Comparison of ENCODE assay signal across 27 cellular contexts in the genomic region with DNA sequence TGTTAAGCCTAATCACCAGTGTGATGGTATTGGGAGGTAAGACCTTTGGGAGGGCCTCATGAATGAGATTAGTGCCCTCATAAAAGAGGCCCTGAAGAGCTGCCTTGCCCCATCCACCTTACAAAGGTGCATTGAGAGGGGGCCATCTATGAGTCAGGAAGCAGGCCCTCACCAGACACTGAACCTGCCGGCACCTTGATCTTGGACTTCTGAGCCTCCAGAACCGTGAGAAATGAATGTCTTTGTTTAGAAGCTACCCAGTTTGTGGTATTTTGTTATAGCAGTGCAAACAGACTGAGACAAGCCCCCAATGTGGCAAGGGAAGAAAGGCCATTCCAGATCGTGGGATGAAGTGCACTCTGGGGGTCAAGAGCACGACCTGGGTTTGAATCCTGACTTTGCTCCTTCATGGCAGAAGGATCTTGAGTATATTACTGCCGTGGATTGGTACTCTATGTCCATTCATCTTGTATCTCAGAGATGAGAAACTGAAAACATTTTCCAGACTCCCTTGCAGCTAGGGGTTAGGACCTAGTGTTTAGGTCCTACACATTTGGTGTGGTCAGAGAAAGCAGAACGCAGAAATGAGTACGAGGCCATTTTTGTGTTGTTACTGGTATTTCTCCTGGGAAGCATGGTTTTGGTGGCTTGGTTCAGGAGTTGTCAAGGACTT.
"Had no signal": no experiment of that assay in that cellular context is flagged by ENCODE, and none has a peak within 500 bp of the region (broad histone marks: within the 10 kb centered on the region; RNA-seq: fewer than 3 reads in every experiment).

No MANE protein-coding gene starts in this region.

- DNase-seq: stimulated activated CD4-positive, alpha-beta T cell treated with anti-CD3 and anti-CD28 coated beads, Interleukin-2, amount 100 ng/mL, for 48 hours; stimulated activated CD4-positive, alpha-beta T cell treated with anti-CD3 and anti-CD28 coated beads, Interleukin-4, amount 100 ng/mL, for 1 hour; stimulated activated CD4-positive, alpha-beta T cell treated with anti-CD3 and anti-CD28 coated beads, Interleukin-4, amount 100 ng/mL, for 24 hours; stimulated activated CD4-positive, alpha-beta T cell treated with anti-CD3 and anti-CD28 coated beads, Interleukin-4, amount 100 ng/mL, for 4 hours; stimulated activated CD8-positive, alpha-beta memory T cell treated with anti-CD3 and anti-CD28 coated beads, Interleukin-4, amount 100 ng/mL, for 48 hours; stimulated activated naive B cell treated with anti-CD40 and anti-IgM and Interleukin-4, amounts not matched to agents 10 μg/mL and 1 μg/mL and 100 μg/mL, for 72 hours; stimulated activated naive CD4-positive, alpha-beta T cell; stimulated activated naive CD4-positive, alpha-beta T cell treated with Interleukin-2 at 50 U/mL for 16 hours; stimulated activated naive CD8-positive, alpha-beta T cell treated with anti-CD3 and anti-CD28 coated beads, Interleukin-15, amount 100 ng/mL, for 72 hours; stimulated activated naive CD8-positive, alpha-beta T cell treated with anti-CD3 and anti-CD28 coated beads, Interleukin-15, Interleukin-2, amounts not matched to agents 100 U/mL and 50 U/mL, for 24 hours; stomach; substantia nigra; testis; thyroid gland; tibial artery; transverse colon; trophoblast cell; upper lobe of left lung; upper lobe of right lung; uterus had no signal

- H3K4me3 ChIP-seq: stomach, suprapubic skin, testis, thoracic aorta, thyroid gland, tibial artery, tibial nerve, transverse colon, upper lobe of left lung, upper lobe of right lung, uterus, vagina had no signal

- H3K9me3 ChIP-seq: suprapubic skin, testis, thyroid gland, transverse colon, upper lobe of right lung, uterus, vagina had no signal

- FAIRE-seq: urothelium cell line had no signal

- H3K36me3 ChIP-seq: stomach, suprapubic skin, thoracic aorta, thyroid gland, tibial artery, tibial nerve, transverse colon, upper lobe of left lung, upper lobe of right lung, uterus, vagina had no signal

- H3K27ac ChIP-seq: stomach, suprapubic skin, testis, thoracic aorta, thyroid gland, tibial artery, tibial nerve, transverse colon, upper lobe of left lung, upper lobe of right lung, uterus, vagina had no signal

- H3K4me1 ChIP-seq: testis, upper lobe of right lung, uterus had no signal

- ATAC-seq: stimulated activated effector memory CD8-positive, alpha-beta T cell treated with anti-CD3 and anti-CD28 coated beads, Interleukin-12 subunit alpha, Interleukin-12 subunit beta, amount 100 ng/mL, for 72 hours; stimulated activated memory B cell treated with anti-CD40 and anti-IgM and Interleukin-4, amounts not matched to agents 10 μg/mL and 1 μg/mL and 100 μg/mL, for 72 hours; stimulated activated naive B cell treated with anti-CD40 and anti-IgM and Interleukin-4, amounts not matched to agents 10 μg/mL and 1 μg/mL and 100 μg/mL, for 72 hours; stimulated activated naive CD8-positive, alpha-beta T cell treated with anti-CD3 and anti-CD28 coated beads, Interleukin-15, amount 100 ng/mL, for 72 hours; stimulated activated naive CD8-positive, alpha-beta T cell treated with anti-CD3 and anti-CD28 coated beads, Interleukin-15, Interleukin-2, amounts not matched to agents 100 U/mL and 50 U/mL, for 24 hours; upper lobe of right lung had no signal

- H3K27me3 ChIP-seq: testis, thyroid gland, transverse colon, upper lobe of right lung, uterus, vagina had no signal
